ENCODE assay signal across 10 cellular contexts in the genomic region with DNA sequence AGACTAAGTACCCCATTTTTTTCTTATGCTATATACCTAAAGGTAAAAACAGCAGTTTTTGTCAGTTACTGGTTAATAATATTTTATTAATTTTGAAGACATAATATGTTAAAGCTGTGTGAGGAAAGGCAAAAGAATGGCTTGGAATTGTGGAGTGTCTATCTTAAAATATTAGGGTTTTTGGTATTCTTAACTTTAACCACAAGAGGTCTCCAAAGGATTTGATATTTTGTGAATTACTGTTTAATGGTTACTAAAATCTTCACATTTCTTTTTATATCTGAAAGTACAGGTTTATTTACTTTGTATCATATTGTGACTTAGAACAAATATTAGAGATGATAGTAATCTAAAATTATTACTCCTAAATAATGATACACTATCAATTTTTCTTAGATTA. TPM values are rescaled to one million over a fixed set of nuclear protein-coding genes. Genes with fewer than 3 reads are reported as not detected.
DNase-seq lines count a peak whose midpoint lies in the region; ATAC-seq and TF ChIP-seq lines count a peak whose summit lies in the region.
"Had no signal": no experiment of that assay in that cellular context is flagged by ENCODE, and none has a peak within 500 bp of the region (broad histone marks: within the 10 kb centered on the region; RNA-seq: fewer than 3 reads in every experiment).

No MANE protein-coding gene starts in this region.

- TF ChIP-seq RAD21 in liver (IDR thresholded peaks at IDR 0.05): peak; percentile 72 to 73

- H3K4me1 ChIP-seq in liver (ENCODE audit: control insufficient read depth in 4 of 4, insufficient read depth in 4 of 4, low read length in 3 of 4): no peaks in the 10 kb centered on the region
- H3K4me1 ChIP-seq: parathyroid adenoma, uterus had no signal

- no peaks in the 10 kb centered on the region; the same call in 1 of the 2 replicates for H3K36me3 ChIP-seq in BJ (ENCODE audit: control insufficient read depth, insufficient read depth, low read length)
- H3K36me3 ChIP-seq in liver (ENCODE audit: control insufficient read depth in 4 of 4, insufficient read depth in 3 of 4, low read depth in 1 of 4, low read length in 3 of 4): peaks cover 0 to 3% (median 1%) of the 10 kb centered on the region in 4 donors
- H3K36me3 ChIP-seq: uterus had no signal

- ATAC-seq in HG03039 (IDR thresholded peaks at IDR 0.05; ENCODE audit: unreplicated experiment): no peak
- ATAC-seq in GM21367 (IDR thresholded peaks at IDR 0.05; ENCODE audit: unreplicated experiment): no peak
- ATAC-seq in HG02840 (IDR thresholded peaks at IDR 0.05; ENCODE audit: low FRiP score, unreplicated experiment): no peak

- no peaks in the 10 kb centered on the region for H3K27me3 ChIP-seq in BJ (ENCODE audit: control insufficient read depth, insufficient read depth, low read length)
- no peaks in the 10 kb centered on the region for H3K27me3 ChIP-seq in liver (ENCODE audit: control insufficient read depth in 4 of 4, insufficient read depth in 4 of 4, low read length in 3 of 4)
- H3K27me3 ChIP-seq: uterus had no signal

- no peak overlapping the region for H3K27ac ChIP-seq in liver (ENCODE audit: low read depth in 1 of 2, low read length in 2 of 2)
- H3K27ac ChIP-seq: parathyroid adenoma, uterus had no signal

- no peak overlapping the region for H3K4me3 ChIP-seq in BJ (ENCODE audit: low read depth, low read length)
- no peak overlapping the region for H3K4me3 ChIP-seq in liver (ENCODE audit: low read depth in 1 of 3, low read length in 3 of 3)
- H3K4me3 ChIP-seq: uterus had no signal

- H3K9me3 ChIP-seq in liver (ENCODE audit: control insufficient read depth in 4 of 4, low read length in 3 of 4): no peaks in the 10 kb centered on the region
- H3K9me3 ChIP-seq: uterus had no signal

- no peak overlapping the region for H3K9ac ChIP-seq in liver (ENCODE audit: low read depth in 1 of 2, low read length in 2 of 2)
- H3K9ac ChIP-seq: parathyroid adenoma had no signal

- CTCF ChIA-PET in BJ (lab: Yijun Ruan, JAX): interaction anchor here (0.7 to 3.0 kb wide), 8 partner anchors 9 to 613 kb away, joined by 3 to 17 read pairs (median 4); no protein-coding TSS in a partner anchor

- TF ChIP-seq CTCF in BJ (IDR thresholded peaks at IDR 0.05; ENCODE audit: insufficient read depth, low read depth, low read length): peak; percentile 37; the same call in 1 of the 2 replicates
- peak; percentile 39 for TF ChIP-seq CTCF in liver (IDR thresholded peaks at IDR 0.05; ENCODE audit: low read depth, low read length, missing input control)

- DNase-seq in BJ (ENCODE audit: low read depth): no peak
- DNase-seq in HT1080 (ENCODE audit: low read depth): peak; percentile 6
- DNase-seq in astrocyte of the hippocampus (ENCODE audit: low read depth, low spot score): peak; percentile 32
- DNase-seq in mesenteric fat pad (ENCODE audit: low spot score): no peak
- DNase-seq: uterus had no signal

- POLR2A ChIA-PET in BJ (lab: Charles Lee): no interaction called here

TF ChIP-seq in liver, 16 proteins besides CTCF, POLR2A, EP300 and RAD21:
- TF ChIP-seq HNF4G (IDR thresholded peaks at IDR 0.05): no peak
- no peak for TF ChIP-seq GABPA (IDR thresholded peaks at IDR 0.05 in 1 of 2, conservative IDR thresholded peaks at IDR 0.05 in 1 of 2)
- no peak for TF ChIP-seq FOXA2 (IDR thresholded peaks at IDR 0.05)
- no peak for TF ChIP-seq HNF4A (conservative IDR thresholded peaks at IDR 0.05)
- no peak for TF ChIP-seq RXRA (IDR thresholded peaks at IDR 0.05)
- no peak for TF ChIP-seq SP1 (IDR thresholded peaks at IDR 0.05)
- TF ChIP-seq, protein P1, sequence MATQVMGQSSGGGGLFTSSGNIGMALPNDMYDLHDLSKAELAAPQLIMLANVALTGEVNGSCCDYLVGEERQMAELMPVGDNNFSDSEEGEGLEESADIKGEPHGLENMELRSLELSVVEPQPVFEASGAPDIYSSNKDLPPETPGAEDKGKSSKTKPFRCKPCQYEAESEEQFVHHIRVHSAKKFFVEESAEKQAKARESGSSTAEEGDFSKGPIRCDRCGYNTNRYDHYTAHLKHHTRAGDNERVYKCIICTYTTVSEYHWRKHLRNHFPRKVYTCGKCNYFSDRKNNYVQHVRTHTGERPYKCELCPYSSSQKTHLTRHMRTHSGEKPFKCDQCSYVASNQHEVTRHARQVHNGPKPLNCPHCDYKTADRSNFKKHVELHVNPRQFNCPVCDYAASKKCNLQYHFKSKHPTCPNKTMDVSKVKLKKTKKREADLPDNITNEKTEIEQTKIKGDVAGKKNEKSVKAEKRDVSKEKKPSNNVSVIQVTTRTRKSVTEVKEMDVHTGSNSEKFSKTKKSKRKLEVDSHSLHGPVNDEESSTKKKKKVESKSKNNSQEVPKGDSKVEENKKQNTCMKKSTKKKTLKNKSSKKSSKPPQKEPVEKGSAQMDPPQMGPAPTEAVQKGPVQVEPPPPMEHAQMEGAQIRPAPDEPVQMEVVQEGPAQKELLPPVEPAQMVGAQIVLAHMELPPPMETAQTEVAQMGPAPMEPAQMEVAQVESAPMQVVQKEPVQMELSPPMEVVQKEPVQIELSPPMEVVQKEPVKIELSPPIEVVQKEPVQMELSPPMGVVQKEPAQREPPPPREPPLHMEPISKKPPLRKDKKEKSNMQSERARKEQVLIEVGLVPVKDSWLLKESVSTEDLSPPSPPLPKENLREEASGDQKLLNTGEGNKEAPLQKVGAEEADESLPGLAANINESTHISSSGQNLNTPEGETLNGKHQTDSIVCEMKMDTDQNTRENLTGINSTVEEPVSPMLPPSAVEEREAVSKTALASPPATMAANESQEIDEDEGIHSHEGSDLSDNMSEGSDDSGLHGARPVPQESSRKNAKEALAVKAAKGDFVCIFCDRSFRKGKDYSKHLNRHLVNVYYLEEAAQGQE (IDR thresholded peaks at IDR 0.05): no peak
- no peak for TF ChIP-seq NR2F2 (IDR thresholded peaks at IDR 0.05)
- no peak for TF ChIP-seq EGR1 (IDR thresholded peaks at IDR 0.05; ENCODE audit: low read depth in 2 of 2)
- no peak for TF ChIP-seq TAF1 (conservative IDR thresholded peaks at IDR 0.05)
- TF ChIP-seq FOXA1 (IDR thresholded peaks at IDR 0.05): no peak
- TF ChIP-seq, protein P2, sequence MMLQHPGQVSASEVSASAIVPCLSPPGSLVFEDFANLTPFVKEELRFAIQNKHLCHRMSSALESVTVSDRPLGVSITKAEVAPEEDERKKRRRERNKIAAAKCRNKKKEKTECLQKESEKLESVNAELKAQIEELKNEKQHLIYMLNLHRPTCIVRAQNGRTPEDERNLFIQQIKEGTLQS (IDR thresholded peaks at IDR 0.05): no peak
- TF ChIP-seq JUND (IDR thresholded peaks at IDR 0.05): no peak
- no peak for TF ChIP-seq YY1 (IDR thresholded peaks at IDR 0.05)
- TF ChIP-seq, protein P3, sequence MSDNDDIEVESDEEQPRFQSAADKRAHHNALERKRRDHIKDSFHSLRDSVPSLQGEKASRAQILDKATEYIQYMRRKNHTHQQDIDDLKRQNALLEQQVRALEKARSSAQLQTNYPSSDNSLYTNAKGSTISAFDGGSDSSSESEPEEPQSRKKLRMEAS (IDR thresholded peaks at IDR 0.05): no peak
- TF ChIP-seq, protein P4, sequence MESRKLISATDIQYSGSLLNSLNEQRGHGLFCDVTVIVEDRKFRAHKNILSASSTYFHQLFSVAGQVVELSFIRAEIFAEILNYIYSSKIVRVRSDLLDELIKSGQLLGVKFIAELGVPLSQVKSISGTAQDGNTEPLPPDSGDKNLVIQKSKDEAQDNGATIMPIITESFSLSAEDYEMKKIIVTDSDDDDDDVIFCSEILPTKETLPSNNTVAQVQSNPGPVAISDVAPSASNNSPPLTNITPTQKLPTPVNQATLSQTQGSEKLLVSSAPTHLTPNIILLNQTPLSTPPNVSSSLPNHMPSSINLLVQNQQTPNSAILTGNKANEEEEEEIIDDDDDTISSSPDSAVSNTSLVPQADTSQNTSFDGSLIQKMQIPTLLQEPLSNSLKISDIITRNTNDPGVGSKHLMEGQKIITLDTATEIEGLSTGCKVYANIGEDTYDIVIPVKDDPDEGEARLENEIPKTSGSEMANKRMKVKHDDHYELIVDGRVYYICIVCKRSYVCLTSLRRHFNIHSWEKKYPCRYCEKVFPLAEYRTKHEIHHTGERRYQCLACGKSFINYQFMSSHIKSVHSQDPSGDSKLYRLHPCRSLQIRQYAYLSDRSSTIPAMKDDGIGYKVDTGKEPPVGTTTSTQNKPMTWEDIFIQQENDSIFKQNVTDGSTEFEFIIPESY (IDR thresholded peaks at IDR 0.05): no peak

RNA-seq across cellular contexts. Expression of a gene that starts 32.0 kb away (rescaled TPM):
- polyA plus RNA-seq in BJ (2011; rRNA removed) (15.7 and 20.4 TPM in 2 replicates), liver (10 to 100 TPM in 1 of 2 donors, 1 to 10 TPM in 1; 8.9 to 10.1 TPM)
- polyA minus RNA-seq in BJ (2011; rRNA and poly(A)+ RNA removed): 8.1 and 10.9 TPM in 2 replicates
- total RNA-seq in HT1080 (2014; rRNA removed; shearing (Covaris generic)): 61.6 and 63.9 TPM in 2 replicates
- 92.1 and 105 TPM in 2 replicates for polyA plus RNA-seq in HT1080 (2015; cell fraction: cytosol; rRNA removed)
- polyA plus RNA-seq in HT1080 (2015; cell fraction: nucleus; rRNA removed): 65.8 and 75.3 TPM in 2 replicates
- total RNA-seq in liver (10 to 100 TPM; 16.7 to 57.7 TPM), mesenteric fat pad (8.9 TPM)

RNA-seq across cellular contexts. Expression of a gene that starts 32.3 kb away (rescaled TPM):
- polyA plus RNA-seq in BJ (2011; rRNA removed) (4.0 and 6.5 TPM in 2 replicates), liver (1 to 10 TPM; 3.0 to 6.9 TPM)
- polyA minus RNA-seq in BJ (2011; rRNA and poly(A)+ RNA removed): 4.6 and 5.0 TPM in 2 replicates
- total RNA-seq in HT1080 (2014; rRNA removed; shearing (Covaris generic)): 8.6 and 12.0 TPM in 2 replicates
- polyA plus RNA-seq in HT1080 (2015; cell fraction: cytosol; rRNA removed): 8.5 and 13.2 TPM in 2 replicates
- 12.4 and 15.9 TPM in 2 replicates for polyA plus RNA-seq in HT1080 (2015; cell fraction: nucleus; rRNA removed)
- total RNA-seq in liver (10 to 100 TPM in 1 of 2 donors, 1 to 10 TPM in 1; 9.0 to 19.1 TPM), mesenteric fat pad (16.3 TPM)

Comparison
In these comparisons a context has a peak if more than half of its experiments do, and no peak if none do; other contexts are left out.
1. DNase-seq: peak in HT1080 (single experiment) and astrocyte of the hippocampus (single experiment); none in BJ (single experiment) and mesenteric fat pad (single experiment).